In the genomic region with DNA sequence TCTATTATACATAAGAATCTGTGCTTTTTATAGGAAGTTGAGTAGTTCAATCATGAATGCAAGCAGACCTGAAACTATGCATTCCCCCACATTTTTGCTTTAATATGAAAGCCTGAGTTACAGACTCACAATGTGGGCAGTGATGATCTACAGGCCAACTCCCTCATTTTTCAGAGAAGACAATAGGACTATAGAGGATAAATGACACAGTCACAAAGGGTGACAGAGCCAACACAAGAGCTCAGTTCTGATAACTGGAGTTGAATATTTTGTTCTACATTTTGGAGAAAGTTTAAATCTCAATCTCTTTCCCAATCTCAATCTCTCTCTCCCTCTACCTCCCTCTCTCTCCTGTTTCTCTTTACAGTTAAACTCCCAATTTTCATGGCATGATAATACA, we compare ENCODE assay signal across 16 cellular contexts. TPM values are rescaled to one million over a fixed set of nuclear protein-coding genes. Genes with fewer than 3 reads are reported as not detected.
DNase-seq lines count a peak whose midpoint lies in the region; ATAC-seq and TF ChIP-seq lines count a peak whose summit lies in the region.
"Had no signal": no experiment of that assay in that cellular context is flagged by ENCODE, and none has a peak within 500 bp of the region (broad histone marks: within the 10 kb centered on the region; RNA-seq: fewer than 3 reads in every experiment).

No MANE protein-coding gene starts in this region.

- peaks cover 3% of the 10 kb centered on the region for H3K9me3 Mint-ChIP-seq in activated CD4-positive, alpha-beta T cell treated with anti-CD3 and anti-CD28 coated beads, Interleukin-2, amount 10 ng/mL, durations not matched to agents 7 days and 5 days
- H3K9me3 Mint-ChIP-seq: CD4-positive, CD25-positive, alpha-beta regulatory T cell; IgD-negative memory B cell had no signal

- no peaks in the 10 kb centered on the region for H3K4me1 Mint-ChIP-seq in activated CD4-positive, alpha-beta T cell treated with anti-CD3 and anti-CD28 coated beads, Interleukin-2, amount 10 ng/mL, durations not matched to agents 7 days and 5 days

- H3K27me3 Mint-ChIP-seq in activated CD4-positive, alpha-beta T cell treated with anti-CD3 and anti-CD28 coated beads, Interleukin-2, amount 10 ng/mL, durations not matched to agents 7 days and 5 days = no peaks in the 10 kb centered on the region
- H3K27me3 Mint-ChIP-seq: CD4-positive, CD25-positive, alpha-beta regulatory T cell; IgD-negative memory B cell had no signal

- no peak for DNase-seq in activated CD4-positive, alpha-beta T cell treated with anti-CD3 and anti-CD28 coated beads, Interleukin-2, amount 10 ng/mL, durations not matched to agents 7 days and 5 days
- DNase-seq in activated CD4-positive, alpha-beta T cell treated with anti-CD3 and anti-CD28 coated beads for 48 hours = no peak
- DNase-seq in substantia nigra (lab: John Stamatoyannopoulos, UW) (peak in 3 of 49 donors; percentile 0 to 18 (median 1)), HK-2 (ENCODE audit: unreplicated experiment) (no peak), erythroblast (lab: John Stamatoyannopoulos, UW) (no peak)
- DNase-seq: AML-193; CD4-positive, CD25-positive, alpha-beta regulatory T cell; DMS53; GF-D8; GM23248 had no signal

- peak overlapping the region; percentile 26 for H3K27ac Mint-ChIP-seq in activated CD4-positive, alpha-beta T cell treated with anti-CD3 and anti-CD28 coated beads, Interleukin-2, amount 10 ng/mL, durations not matched to agents 7 days and 5 days
- H3K27ac Mint-ChIP-seq: CD4-positive, CD25-positive, alpha-beta regulatory T cell; IgD-negative memory B cell had no signal

- POLR2A ChIA-PET in activated CD4-positive, alpha-beta T cell treated with anti-CD3 and anti-CD28 coated beads, Interleukin-2, amount 10 ng/mL, durations not matched to agents 7 days and 5 days (lab: Charles Lee) = no interaction called here

- no peak for TF ChIP-seq POLR2A in erythroblast (IDR thresholded peaks at IDR 0.05; ENCODE audit: low read length)

- CTCF ChIA-PET in activated CD4-positive, alpha-beta T cell treated with anti-CD3 and anti-CD28 coated beads, Interleukin-2, amount 10 ng/mL, durations not matched to agents 7 days and 5 days (lab: Charles Lee) = no interaction called here

- no peak overlapping the region for H3K4me3 Mint-ChIP-seq in activated CD4-positive, alpha-beta T cell treated with anti-CD3 and anti-CD28 coated beads, Interleukin-2, amount 10 ng/mL, durations not matched to agents 7 days and 5 days
- H3K4me3 Mint-ChIP-seq: CD4-positive, CD25-positive, alpha-beta regulatory T cell; IgD-negative memory B cell had no signal

- no peaks in the 10 kb centered on the region for H3K27me3 ChIP-seq in layer of hippocampus (ENCODE audit: control insufficient read depth, insufficient read depth, low read length)

- no peak for ATAC-seq in GM19035 (IDR thresholded peaks at IDR 0.05; ENCODE audit: unreplicated experiment)
- ATAC-seq: HCT116 had no signal

- H3K27ac ChIP-seq in layer of hippocampus (ENCODE audit: low read depth, low read length) (peak overlapping the region; percentile 25), substantia nigra (ENCODE audit: low read depth, low read length, poor library complexity, severe bottlenecking) (peak overlapping the region; percentile 49)
- H3K27ac ChIP-seq: 22Rv1; BLaER1 treated with 17β-estradiol and CSF1 and Interleukin-3, amounts not matched to agents 10 nM and 100 nM; GM23248 had no signal

- H3K36me3 Mint-ChIP-seq in activated CD4-positive, alpha-beta T cell treated with anti-CD3 and anti-CD28 coated beads, Interleukin-2, amount 10 ng/mL, durations not matched to agents 7 days and 5 days (ENCODE audit: low read depth) = peaks cover 2% of the 10 kb centered on the region
- H3K36me3 Mint-ChIP-seq: CD4-positive, CD25-positive, alpha-beta regulatory T cell; IgD-negative memory B cell had no signal

RNA-seq across cellular contexts. Expression of gene MBNL3, which starts 27.0 kb away (rescaled TPM):
- total RNA-seq in activated CD4-positive, alpha-beta T cell treated with anti-CD3 and anti-CD28 coated beads, Interleukin-2, amount 10 ng/mL, durations not matched to agents 7 days and 5 days = 10 to 100 TPM; 33.7 to 50.4 TPM
